ENCODE assay signal across 23 cellular contexts in genomic region chr2:63648632-63649031, GRCh38. TPM values are rescaled to one million over a fixed set of nuclear protein-coding genes. Genes with fewer than 3 reads are reported as not detected.
DNase-seq lines count a peak whose midpoint lies in the region; ATAC-seq, FAIRE-seq and TF ChIP-seq lines count a peak whose summit lies in the region.
"Had no signal": no experiment of that assay in that cellular context is flagged by ENCODE, and none has a peak within 500 bp of the region (broad histone marks: within the 10 kb centered on the region; RNA-seq: fewer than 3 reads in every experiment).

No MANE protein-coding gene starts in this region.

- no peak for DNase-seq in right lobe of liver
- no peak for DNase-seq in HepG2 (ENCODE audit: low spot score)
- DNase-seq in fibroblast of gingiva (ENCODE audit: low read depth) = peak; percentile 3
- peak; percentile 67 for DNase-seq in renal cortical epithelial cell (ENCODE audit: low read depth)
- DNase-seq in NCI-H1092 treated with DMSO at 0.1 percent for 48 hours (lab: John Stamatoyannopoulos, UW) = no peak
- no peak for DNase-seq in dedifferentiated amniotic fluid mesenchymal stem cell (ENCODE audit: extremely low spot score)
- no peak for DNase-seq in T-helper 2 cell treated with Interferon-gamma antibody and Interleukin-4, amounts not matched to agents 5 μg/mL and 100 μg/mL, for 36 hours (ENCODE audit: low spot score)
- DNase-seq: AML-193; Caco-2; Calu3; CD4-positive, alpha-beta T cell; CD8-positive, alpha-beta T cell; DMS79 treated with DMSO at 0.1 percent for 48 hours; GF-D8 had no signal

- no peak for TF ChIP-seq POLR2A in right lobe of liver (IDR thresholded peaks at IDR 0.05)
- no peak for TF ChIP-seq POLR2A in HepG2 (IDR thresholded peaks at IDR 0.05; ENCODE audit: insufficient read depth in 1 of 2, low read depth in 2 of 2, low read length in 2 of 2)

- intact Hi-C loops in right lobe of liver (cut with DNase I) (no loop called here), HepG2 (cut with micrococcal nuclease; ENCODE audit: unreplicated experiment) (no loop called here)

- H3K27ac Mint-ChIP-seq in T-helper 2 cell treated with Interferon-gamma antibody and Interleukin-4, amounts not matched to agents 5 μg/mL and 100 μg/mL, for 36 hours = no peak overlapping the region
- H3K27ac Mint-ChIP-seq: B cell; CD4-positive, alpha-beta T cell; CD8-positive, alpha-beta T cell had no signal

- no peaks in the 10 kb centered on the region for H3K9me3 Mint-ChIP-seq in T-helper 2 cell treated with Interferon-gamma antibody and Interleukin-4, amounts not matched to agents 5 μg/mL and 100 μg/mL, for 36 hours

- H3K4me3 ChIP-seq in right lobe of liver (no peak overlapping the region), HepG2 (replicated peaks in 1 of 3; ENCODE audit: insufficient read depth in 1 of 3, low read depth in 2 of 3, low read length in 3 of 3) (no peak overlapping the region)
- H3K4me3 ChIP-seq: A549; BLaER1 treated with 17β-estradiol and CSF1 and Interleukin-3, amounts not matched to agents 10 nM and 100 nM had no signal

- peaks cover 10% of the 10 kb centered on the region for H3K27me3 Mint-ChIP-seq in T-helper 2 cell treated with Interferon-gamma antibody and Interleukin-4, amounts not matched to agents 5 μg/mL and 100 μg/mL, for 36 hours (ENCODE audit: low read depth)

- H3K79me2 ChIP-seq in HepG2 (ENCODE audit: insufficient read depth, low read length) = no peaks in the 10 kb centered on the region

- CTCF ChIA-PET in HepG2 (lab: Yijun Ruan, JAX; ENCODE audit: low intra/inter-chr PET ratio, low total read pairs) = no interaction called here

- H3K4me1 ChIP-seq in right lobe of liver = peaks cover 0 to 12% (median 0%) of the 10 kb centered on the region in 4 donors
- no peaks in the 10 kb centered on the region for H3K4me1 ChIP-seq in HepG2 (ENCODE audit: insufficient read depth, low read length)
- H3K4me1 ChIP-seq: A549; BLaER1 treated with 17β-estradiol and CSF1 and Interleukin-3, amounts not matched to agents 10 nM and 100 nM had no signal

- no peak for TF ChIP-seq CTCF in right lobe of liver (IDR thresholded peaks at IDR 0.05)
- TF ChIP-seq CTCF in HepG2 (CRISPR knock-in tag; IDR thresholded peaks at IDR 0.05) = no peak

- H3K27me3 ChIP-seq in right lobe of liver = no peaks in the 10 kb centered on the region
- no peaks in the 10 kb centered on the region; a peak in 1 of 5 replicates for H3K27me3 ChIP-seq in HepG2 (ENCODE audit: control insufficient read depth in 1 of 2, insufficient read depth in 2 of 2, low read length in 2 of 2)
- H3K27me3 ChIP-seq: BLaER1 treated with 17β-estradiol and CSF1 and Interleukin-3, amounts not matched to agents 10 nM and 100 nM had no signal

- H3K9me3 ChIP-seq in right lobe of liver = no peaks in the 10 kb centered on the region
- no peaks in the 10 kb centered on the region for H3K9me3 ChIP-seq in HepG2 (ENCODE audit: low read length)
- H3K9me3 ChIP-seq: A549; BLaER1 treated with 17β-estradiol and CSF1 and Interleukin-3, amounts not matched to agents 10 nM and 100 nM; Caco-2 had no signal

- TF ChIP-seq RAD21 in HepG2 (CRISPR knock-in tag; IDR thresholded peaks at IDR 0.05) = no peak

- FAIRE-seq in HepG2 (lab: Jason Lieb, UNC) = no peak
- FAIRE-seq: D721Med, G401.6, GM12891, GM19239 had no signal

- no peak overlapping the region for H3K9ac ChIP-seq in HepG2 (ENCODE audit: insufficient read depth, low read depth, low read length)
- H3K9ac ChIP-seq: BLaER1 treated with 17β-estradiol and CSF1 and Interleukin-3, amounts not matched to agents 10 nM and 100 nM had no signal

- no peak overlapping the region for H3K27ac ChIP-seq in right lobe of liver
- no peak overlapping the region for H3K27ac ChIP-seq in HepG2 (ENCODE audit: extremely low read length, insufficient read depth, low read length)
- H3K27ac ChIP-seq: 22Rv1; A549; BLaER1 treated with 17β-estradiol and CSF1 and Interleukin-3, amounts not matched to agents 10 nM and 100 nM; C4-2B had no signal

- in situ Hi-C loops in HepG2 (cut with HindIII; ENCODE audit: extremely low pct_ligation_motif_present, low pct_unique_long_range_greater_than_20kb) = no loop called here

- no peaks in the 10 kb centered on the region for H3K36me3 Mint-ChIP-seq in T-helper 2 cell treated with Interferon-gamma antibody and Interleukin-4, amounts not matched to agents 5 μg/mL and 100 μg/mL, for 36 hours (ENCODE audit: low read depth)
- H3K36me3 Mint-ChIP-seq: CD8-positive, alpha-beta T cell had no signal

- no peak overlapping the region for H3K4me3 Mint-ChIP-seq in T-helper 2 cell treated with Interferon-gamma antibody and Interleukin-4, amounts not matched to agents 5 μg/mL and 100 μg/mL, for 36 hours
- H3K4me3 Mint-ChIP-seq: B cell; CD4-positive, alpha-beta T cell; CD8-positive, alpha-beta T cell had no signal

- no peak overlapping the region for H2AFZ ChIP-seq in HepG2 (ENCODE audit: low read length)

- no peak for TF ChIP-seq EP300 in HepG2 (IDR thresholded peaks at IDR 0.05; ENCODE audit: low read depth in 2 of 2, low read length in 2 of 2)
- TF ChIP-seq EP300 in HepG2 (CRISPR knock-in tag; IDR thresholded peaks at IDR 0.05; ENCODE audit: borderline replicate concordance) = no peak

- ATAC-seq in right lobe of liver = peak in 3 of 4 donors; percentile 20 to 63 (median 55)
- no peak for ATAC-seq in HepG2
- ATAC-seq: A549; CD8-positive, alpha-beta T cell had no signal

- no peaks in the 10 kb centered on the region for H4K20me1 ChIP-seq in HepG2 (ENCODE audit: insufficient read depth, low read length)
- H4K20me1 ChIP-seq: BLaER1 treated with 17β-estradiol and CSF1 and Interleukin-3, amounts not matched to agents 10 nM and 100 nM had no signal

- BruUV-seq in HepG2 (replicated peaks; lab: Mats Ljungman, UMichigan) = no TSS peak

- H3K36me3 ChIP-seq in right lobe of liver = no peaks in the 10 kb centered on the region
- no peaks in the 10 kb centered on the region for H3K36me3 ChIP-seq in HepG2 (replicated peaks in 1 of 2; ENCODE audit: control insufficient read depth in 1 of 2, insufficient read depth in 2 of 2, low read length in 2 of 2)
- H3K36me3 ChIP-seq: BLaER1 treated with 17β-estradiol and CSF1 and Interleukin-3, amounts not matched to agents 10 nM and 100 nM had no signal

- H3K4me2 ChIP-seq in HepG2 (ENCODE audit: low read depth, low read length) = no peak overlapping the region
- H3K4me2 ChIP-seq: A549; BLaER1 treated with 17β-estradiol and CSF1 and Interleukin-3, amounts not matched to agents 10 nM and 100 nM had no signal

- H3K4me1 Mint-ChIP-seq in T-helper 2 cell treated with Interferon-gamma antibody and Interleukin-4, amounts not matched to agents 5 μg/mL and 100 μg/mL, for 36 hours (ENCODE audit: low read depth) = no peaks in the 10 kb centered on the region
- H3K4me1 Mint-ChIP-seq: B cell had no signal

- WGBS in right lobe of liver (ENCODE audit: insufficient coverage, low coverage, low lambda C conversion rate, missing lambda C conversion rate) = 49% methylated on average over 2 of the region's 2 CpGs
- WGBS in HepG2 (ENCODE audit: low lambda C conversion rate) = 14% methylated on average over 2 of the region's 2 CpGs

- POLR2A ChIA-PET in HepG2 (lab: Yijun Ruan, JAX) = no interaction called here

TF ChIP-seq in HepG2, 621 proteins besides CTCF, POLR2A, EP300 and RAD21 (continues in another document):
- TF ChIP-seq ZNF329 (CRISPR knock-in tag; IDR thresholded peaks at IDR 0.05; ENCODE audit: low read depth) = no peak
- TF ChIP-seq, protein P1, sequence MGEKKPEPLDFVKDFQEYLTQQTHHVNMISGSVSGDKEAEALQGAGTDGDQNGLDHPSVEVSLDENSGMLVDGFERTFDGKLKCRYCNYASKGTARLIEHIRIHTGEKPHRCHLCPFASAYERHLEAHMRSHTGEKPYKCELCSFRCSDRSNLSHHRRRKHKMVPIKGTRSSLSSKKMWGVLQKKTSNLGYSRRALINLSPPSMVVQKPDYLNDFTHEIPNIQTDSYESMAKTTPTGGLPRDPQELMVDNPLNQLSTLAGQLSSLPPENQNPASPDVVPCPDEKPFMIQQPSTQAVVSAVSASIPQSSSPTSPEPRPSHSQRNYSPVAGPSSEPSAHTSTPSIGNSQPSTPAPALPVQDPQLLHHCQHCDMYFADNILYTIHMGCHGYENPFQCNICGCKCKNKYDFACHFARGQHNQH (CRISPR knock-in tag; IDR thresholded peaks at IDR 0.05) = no peak
- no peak for TF ChIP-seq MXD1 (CRISPR knock-in tag; IDR thresholded peaks at IDR 0.05)
- TF ChIP-seq ZNF317 (CRISPR knock-in tag; IDR thresholded peaks at IDR 0.05) = no peak
- TF ChIP-seq HOXA5 (CRISPR knock-in tag; IDR thresholded peaks at IDR 0.05) = no peak
- no peak for TF ChIP-seq ZFP82 (CRISPR knock-in tag; IDR thresholded peaks at IDR 0.05; ENCODE audit: borderline replicate concordance)

RNA-seq across cellular contexts. Expression of gene MDH1, which starts 59.9 kb away (rescaled TPM):
- total RNA-seq in right lobe of liver (100 to 1,000 TPM in 4 of 6 experiments, 10 to 100 TPM in 2; 96.4 to 266 (median 110) TPM), HepG2 (2016; rRNA removed; fragmentation: Illumina TruSeq; extraction: Trizol) (415 and 596 TPM in 2 replicates), renal cortical epithelial cell (222 and 254 TPM in 2 replicates)
- 85.4 and 99.8 TPM in 2 replicates for total RNA-seq in HepG2 (2016; cell fraction: cytosol; rRNA removed; fragmentation: Illumina TruSeq; extraction: Trizol; ENCODE audit: low read depth)
- total RNA-seq in HepG2 (2016; cell fraction: insoluble cytoplasmic fraction; rRNA removed; fragmentation: Illumina TruSeq; extraction: Trizol) = 405 and 611 TPM in 2 replicates
- 96.5 and 110 TPM in 2 replicates for total RNA-seq in HepG2 (2016; cell fraction: membrane; rRNA removed; fragmentation: Illumina TruSeq; extraction: Trizol)
- 230 and 233 TPM in 2 replicates for total RNA-seq in HepG2 (2016; cell fraction: nucleus; rRNA removed; fragmentation: Illumina TruSeq; extraction: Trizol)
- 203 and 293 TPM in 2 replicates for polyA plus RNA-seq in HepG2 (2011; rRNA removed)
- 203 and 248 TPM in 2 replicates for polyA plus RNA-seq in HepG2 (2011; cell fraction: cytosol; rRNA removed)
- polyA plus RNA-seq in HepG2 (2011; cell fraction: nucleus; rRNA removed) = 56.7 and 75.3 TPM in 2 replicates
- 158 and 206 TPM in 2 replicates for polyA plus RNA-seq in HepG2 (2012)
- 61.0 and 66.0 TPM in 2 replicates for polyA plus RNA-seq in HepG2 (2016; cell fraction: cytosol; fragmentation: Illumina TruSeq; extraction: Trizol; ENCODE audit: low read depth)
- polyA plus RNA-seq in HepG2 (2016; cell fraction: insoluble cytoplasmic fraction; fragmentation: Illumina TruSeq; extraction: Trizol; ENCODE audit: low read depth) = 513 and 532 TPM in 2 replicates
- polyA plus RNA-seq in HepG2 (2016; cell fraction: membrane; fragmentation: Illumina TruSeq; extraction: Trizol; ENCODE audit: low read depth) = 81.4 and 84.3 TPM in 2 replicates
- 260 and 264 TPM in 2 replicates for polyA plus RNA-seq in HepG2 (2016; cell fraction: nucleus; fragmentation: Illumina TruSeq; extraction: Trizol; ENCODE audit: insufficient read depth, low read depth)
- 112 and 123 TPM in 2 replicates for polyA minus RNA-seq in HepG2 (2011; rRNA and poly(A)+ RNA removed; ENCODE audit: low replicate concordance)
- polyA minus RNA-seq in HepG2 (2011; cell fraction: cytosol; rRNA and poly(A)+ RNA removed) = 111 and 121 TPM in 2 replicates
- 112 and 144 TPM in 2 replicates for polyA minus RNA-seq in HepG2 (2011; cell fraction: nucleus; rRNA and poly(A)+ RNA removed)

Comparison
In these comparisons a context has a peak if more than half of its experiments do, and no peak if none do; other contexts are left out.
1. DNase-seq: peak in fibroblast of gingiva (single experiment) and renal cortical epithelial cell (single experiment); none in right lobe of liver (0 of 3), HepG2 (single experiment), NCI-H1092 treated with DMSO at 0.1 percent for 48 hours (single experiment), dedifferentiated amniotic fluid mesenchymal stem cell (single experiment) and T-helper 2 cell treated with Interferon-gamma antibody and Interleukin-4, amounts not matched to agents 5 μg/mL and 100 μg/mL, for 36 hours (single experiment).